In the genomic region with DNA sequence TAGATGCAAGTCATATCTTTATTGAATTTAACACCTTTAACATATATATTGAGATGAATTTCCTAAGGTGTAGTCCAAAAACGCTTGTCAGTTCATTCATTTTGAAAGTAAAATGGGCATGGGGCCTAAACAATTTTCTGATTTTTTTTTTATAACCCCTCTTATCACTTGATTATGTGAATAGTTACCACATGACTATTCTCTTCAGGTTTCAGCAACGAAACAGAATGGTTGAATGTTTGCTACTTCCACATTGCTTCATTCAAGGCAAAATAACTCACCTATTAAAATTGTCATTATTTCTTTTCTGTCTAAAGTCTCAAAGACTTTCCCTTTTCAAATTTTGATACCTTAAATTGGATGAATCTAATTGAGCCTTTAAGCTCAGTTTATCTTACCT, we compare ENCODE assay signal across 19 cellular contexts.
DNase-seq lines count a peak whose midpoint lies in the region; ATAC-seq and TF ChIP-seq lines count a peak whose summit lies in the region.
"Had no signal": no experiment of that assay in that cellular context is flagged by ENCODE, and none has a peak within 500 bp of the region (broad histone marks: within the 10 kb centered on the region; RNA-seq: fewer than 3 reads in every experiment).

No MANE protein-coding gene starts in this region.

- no peak for DNase-seq in activated T-cell treated with anti-CD3 and anti-CD28 coated beads, Interleukin-2, amount 50 U/mL, for 24 hours
- DNase-seq in activated T-cell treated with anti-CD3 and anti-CD28 coated beads, Interleukin-2, amount 50 U/mL, for 4 hours = no peak
- DNase-seq in memory B cell (ENCODE audit: low spot score in 2 of 2) (no peak), tibial artery (no peak), NCI-H1417 (lab: John Stamatoyannopoulos, UW) (no peak), NCI-H1105 (lab: John Stamatoyannopoulos, UW) (no peak)
- DNase-seq: GOT3; heart right ventricle; NCI-H1092 treated with DMSO at 0.1 percent for 48 hours; retina; SIG-M5; stimulated activated CD4-positive, alpha-beta T cell treated with anti-CD3 and anti-CD28 coated beads, Interleukin-4, amount 100 ng/mL, for 1 hour; stimulated activated naive CD8-positive, alpha-beta T cell treated with anti-CD3 and anti-CD28 coated beads, Interleukin-15, Interleukin-2, amounts not matched to agents 100 U/mL and 50 U/mL, for 24 hours had no signal

- H3K27ac ChIP-seq in tibial artery = peak overlapping the region; percentile 41 to 60
- H3K27ac ChIP-seq: HL-60 had no signal

- no peaks in the 10 kb centered on the region for H3K36me3 ChIP-seq in tibial artery
- H3K36me3 ChIP-seq: breast epithelium, heart right ventricle had no signal

- TF ChIP-seq CTCF in tibial artery (IDR thresholded peaks at IDR 0.05) = no peak

- peaks cover 0 to 87% (median 26%) of the 10 kb centered on the region in 4 donors for H3K4me1 ChIP-seq in tibial artery

- no peak for ATAC-seq in activated T-cell treated with anti-CD3 and anti-CD28 coated beads, Interleukin-2, amount 50 U/mL, for 4 hours
- ATAC-seq in activated T-helper 17 cell treated with anti-CD3 and anti-CD28 coated beads, Interleukin-2, amount 50 U/mL, for 72 hours (replicated peaks) = no peak
- ATAC-seq in memory B cell (ENCODE audit: low read depth) = no peak
- ATAC-seq in HG03108 (IDR thresholded peaks at IDR 0.05; ENCODE audit: unreplicated experiment) = no peak
- ATAC-seq: stimulated activated naive CD8-positive, alpha-beta T cell treated with anti-CD3 and anti-CD28 coated beads, Interleukin-15, Interleukin-2, amounts not matched to agents 100 U/mL and 50 U/mL, for 24 hours had no signal

- H3K4me3 ChIP-seq in tibial artery = no peak overlapping the region
- H3K4me3 ChIP-seq: breast epithelium, heart right ventricle, tibial nerve had no signal

- H3K4me3 Mint-ChIP-seq in activated T-cell treated with anti-CD3 and anti-CD28 coated beads, Interleukin-2, amount 50 U/mL, for 24 hours = no peak overlapping the region
- no peak overlapping the region for H3K4me3 Mint-ChIP-seq in activated T-cell treated with anti-CD3 and anti-CD28 coated beads, Interleukin-2, amount 50 U/mL, for 4 hours
- H3K4me3 Mint-ChIP-seq in activated T-helper 17 cell treated with anti-CD3 and anti-CD28 coated beads, Interleukin-2, amount 50 U/mL, for 72 hours = peak overlapping the region; percentile 25
- H3K4me3 Mint-ChIP-seq in memory B cell = no peak overlapping the region
- H3K4me3 Mint-ChIP-seq: dendritic cell treated with granulocyte-macrophage colony-stimulating factor and Interleukin-4, amounts not matched to agents 40 ng/mL and 50 ng/mL, for 4 days had no signal

- peaks cover 87% of the 10 kb centered on the region for H3K36me3 Mint-ChIP-seq in activated T-cell treated with anti-CD3 and anti-CD28 coated beads, Interleukin-2, amount 50 U/mL, for 24 hours (ENCODE audit: low read depth)
- peaks cover 58% of the 10 kb centered on the region for H3K36me3 Mint-ChIP-seq in activated T-cell treated with anti-CD3 and anti-CD28 coated beads, Interleukin-2, amount 50 U/mL, for 4 hours (ENCODE audit: insufficient read depth)
- peaks cover 91% of the 10 kb centered on the region for H3K36me3 Mint-ChIP-seq in activated T-helper 17 cell treated with anti-CD3 and anti-CD28 coated beads, Interleukin-2, amount 50 U/mL, for 72 hours (ENCODE audit: low read depth)
- peaks cover 42% of the 10 kb centered on the region for H3K36me3 Mint-ChIP-seq in memory B cell

- H3K27ac Mint-ChIP-seq in activated T-cell treated with anti-CD3 and anti-CD28 coated beads, Interleukin-2, amount 50 U/mL, for 24 hours = peak overlapping the region; percentile 84
- H3K27ac Mint-ChIP-seq in activated T-helper 17 cell treated with anti-CD3 and anti-CD28 coated beads, Interleukin-2, amount 50 U/mL, for 72 hours = peak overlapping the region; percentile 49
- peak overlapping the region; percentile 89 for H3K27ac Mint-ChIP-seq in memory B cell
- H3K27ac Mint-ChIP-seq: dendritic cell treated with granulocyte-macrophage colony-stimulating factor and Interleukin-4, amounts not matched to agents 40 ng/mL and 50 ng/mL, for 4 days had no signal

- H3K27me3 Mint-ChIP-seq in activated T-cell treated with anti-CD3 and anti-CD28 coated beads, Interleukin-2, amount 50 U/mL, for 24 hours = no peaks in the 10 kb centered on the region
- no peaks in the 10 kb centered on the region for H3K27me3 Mint-ChIP-seq in activated T-cell treated with anti-CD3 and anti-CD28 coated beads, Interleukin-2, amount 50 U/mL, for 4 hours (ENCODE audit: low read depth)
- no peaks in the 10 kb centered on the region for H3K27me3 Mint-ChIP-seq in activated T-helper 17 cell treated with anti-CD3 and anti-CD28 coated beads, Interleukin-2, amount 50 U/mL, for 72 hours
- no peaks in the 10 kb centered on the region for H3K27me3 Mint-ChIP-seq in memory B cell
- H3K27me3 Mint-ChIP-seq: dendritic cell treated with granulocyte-macrophage colony-stimulating factor and Interleukin-4, amounts not matched to agents 40 ng/mL and 50 ng/mL, for 4 days had no signal

- intact Hi-C loops in tibial artery (cut with DNase I; ENCODE audit: low total_unique reads) = no loop called here

- H3K4me1 Mint-ChIP-seq in activated T-cell treated with anti-CD3 and anti-CD28 coated beads, Interleukin-2, amount 50 U/mL, for 24 hours (ENCODE audit: low read depth) = peaks cover 83% of the 10 kb centered on the region
- peaks cover 79% of the 10 kb centered on the region for H3K4me1 Mint-ChIP-seq in activated T-cell treated with anti-CD3 and anti-CD28 coated beads, Interleukin-2, amount 50 U/mL, for 4 hours (ENCODE audit: low read depth)
- H3K4me1 Mint-ChIP-seq in activated T-helper 17 cell treated with anti-CD3 and anti-CD28 coated beads, Interleukin-2, amount 50 U/mL, for 72 hours = peaks cover 66% of the 10 kb centered on the region
- peaks cover 52% of the 10 kb centered on the region for H3K4me1 Mint-ChIP-seq in memory B cell

- H3K9me3 Mint-ChIP-seq in activated T-cell treated with anti-CD3 and anti-CD28 coated beads, Interleukin-2, amount 50 U/mL, for 24 hours = peaks cover 7% of the 10 kb centered on the region
- no peaks in the 10 kb centered on the region for H3K9me3 Mint-ChIP-seq in activated T-cell treated with anti-CD3 and anti-CD28 coated beads, Interleukin-2, amount 50 U/mL, for 4 hours
- H3K9me3 Mint-ChIP-seq in activated T-helper 17 cell treated with anti-CD3 and anti-CD28 coated beads, Interleukin-2, amount 50 U/mL, for 72 hours = no peaks in the 10 kb centered on the region
- H3K9me3 Mint-ChIP-seq in memory B cell = peaks cover 3% of the 10 kb centered on the region
- H3K9me3 Mint-ChIP-seq: dendritic cell treated with granulocyte-macrophage colony-stimulating factor and Interleukin-4, amounts not matched to agents 40 ng/mL and 50 ng/mL, for 4 days had no signal

- no peaks in the 10 kb centered on the region for H3K9me3 ChIP-seq in tibial artery
- H3K9me3 ChIP-seq: breast epithelium had no signal

- no peaks in the 10 kb centered on the region for H3K27me3 ChIP-seq in tibial artery
- H3K27me3 ChIP-seq: breast epithelium, heart right ventricle, tibial nerve had no signal
